1 cellular context compared by ENCODE assay signal in the genomic region with DNA sequence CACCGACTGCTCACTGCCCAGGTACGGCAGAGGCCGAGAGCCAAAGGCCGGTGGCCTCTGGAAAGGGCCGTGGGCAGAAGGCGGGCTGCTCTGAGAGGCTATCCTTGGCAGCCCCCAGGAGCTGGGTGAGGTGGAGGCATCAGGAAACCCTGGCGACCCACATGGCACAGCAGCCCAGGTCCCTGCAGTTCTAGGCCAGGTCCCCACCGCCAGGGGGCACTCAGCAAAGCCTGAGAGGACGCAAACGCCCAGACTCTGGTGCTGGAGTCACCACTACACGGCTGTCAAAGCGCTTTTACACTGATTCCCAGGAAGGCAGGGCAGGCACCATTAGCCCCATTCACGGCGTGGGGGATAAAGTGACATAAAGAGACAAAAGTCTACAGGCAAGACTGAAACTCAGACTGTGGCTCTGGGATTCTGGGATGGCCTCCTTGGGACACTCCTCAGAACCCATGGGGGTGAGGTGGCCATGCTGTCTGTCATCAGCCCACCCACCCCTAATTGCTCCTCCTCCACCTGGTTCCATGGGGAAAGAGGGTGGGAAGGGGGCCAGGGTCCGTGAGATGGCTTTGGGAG.
A peak's percentile ranks its signal among the peaks of the same experiment; 100 is the strongest.
TF ChIP-seq lines count a peak whose summit lies in the region.

No MANE protein-coding gene starts in this region.

TF ChIP-seq in HepG2, 621 proteins besides CTCF, POLR2A, EP300 and RAD21 (continued from another document and continues in another):
- TF ChIP-seq, protein P1, sequence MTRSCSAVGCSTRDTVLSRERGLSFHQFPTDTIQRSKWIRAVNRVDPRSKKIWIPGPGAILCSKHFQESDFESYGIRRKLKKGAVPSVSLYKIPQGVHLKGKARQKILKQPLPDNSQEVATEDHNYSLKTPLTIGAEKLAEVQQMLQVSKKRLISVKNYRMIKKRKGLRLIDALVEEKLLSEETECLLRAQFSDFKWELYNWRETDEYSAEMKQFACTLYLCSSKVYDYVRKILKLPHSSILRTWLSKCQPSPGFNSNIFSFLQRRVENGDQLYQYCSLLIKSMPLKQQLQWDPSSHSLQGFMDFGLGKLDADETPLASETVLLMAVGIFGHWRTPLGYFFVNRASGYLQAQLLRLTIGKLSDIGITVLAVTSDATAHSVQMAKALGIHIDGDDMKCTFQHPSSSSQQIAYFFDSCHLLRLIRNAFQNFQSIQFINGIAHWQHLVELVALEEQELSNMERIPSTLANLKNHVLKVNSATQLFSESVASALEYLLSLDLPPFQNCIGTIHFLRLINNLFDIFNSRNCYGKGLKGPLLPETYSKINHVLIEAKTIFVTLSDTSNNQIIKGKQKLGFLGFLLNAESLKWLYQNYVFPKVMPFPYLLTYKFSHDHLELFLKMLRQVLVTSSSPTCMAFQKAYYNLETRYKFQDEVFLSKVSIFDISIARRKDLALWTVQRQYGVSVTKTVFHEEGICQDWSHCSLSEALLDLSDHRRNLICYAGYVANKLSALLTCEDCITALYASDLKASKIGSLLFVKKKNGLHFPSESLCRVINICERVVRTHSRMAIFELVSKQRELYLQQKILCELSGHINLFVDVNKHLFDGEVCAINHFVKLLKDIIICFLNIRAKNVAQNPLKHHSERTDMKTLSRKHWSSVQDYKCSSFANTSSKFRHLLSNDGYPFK (CRISPR knock-in tag; IDR thresholded peaks at IDR 0.05; ENCODE audit: borderline replicate concordance): 0 out of 2 replicates have a peak, but pooled peaks have one; percentile 36
- no peak for TF ChIP-seq ZNF496 (CRISPR knock-in tag; IDR thresholded peaks at IDR 0.05; ENCODE audit: insufficient replicate concordance)
- no peak for TF ChIP-seq ISL2 (CRISPR knock-in tag; IDR thresholded peaks at IDR 0.05)
- no peak for TF ChIP-seq ZNF563 (CRISPR knock-in tag; IDR thresholded peaks at IDR 0.05)
- TF ChIP-seq, protein P2, sequence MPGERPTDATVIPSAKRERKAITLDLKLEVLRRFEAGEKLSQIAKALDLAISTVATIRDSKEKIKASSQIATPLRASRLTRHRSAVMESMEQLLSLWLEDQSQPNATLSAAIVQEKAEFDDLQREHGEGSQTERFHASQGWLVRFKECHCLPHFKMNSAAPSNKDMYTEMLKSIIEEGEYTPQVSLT (CRISPR knock-in tag; IDR thresholded peaks at IDR 0.05; ENCODE audit: borderline replicate concordance, low read depth): no peak
- TF ChIP-seq TARDBP (CRISPR knock-in tag; IDR thresholded peaks at IDR 0.05): 0 out of 2 replicates have a peak, but pooled peaks have one; percentile 38
- TF ChIP-seq, protein P3, sequence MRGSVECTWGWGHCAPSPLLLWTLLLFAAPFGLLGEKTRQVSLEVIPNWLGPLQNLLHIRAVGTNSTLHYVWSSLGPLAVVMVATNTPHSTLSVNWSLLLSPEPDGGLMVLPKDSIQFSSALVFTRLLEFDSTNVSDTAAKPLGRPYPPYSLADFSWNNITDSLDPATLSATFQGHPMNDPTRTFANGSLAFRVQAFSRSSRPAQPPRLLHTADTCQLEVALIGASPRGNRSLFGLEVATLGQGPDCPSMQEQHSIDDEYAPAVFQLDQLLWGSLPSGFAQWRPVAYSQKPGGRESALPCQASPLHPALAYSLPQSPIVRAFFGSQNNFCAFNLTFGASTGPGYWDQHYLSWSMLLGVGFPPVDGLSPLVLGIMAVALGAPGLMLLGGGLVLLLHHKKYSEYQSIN (CRISPR knock-in tag; IDR thresholded peaks at IDR 0.05; ENCODE audit: borderline replicate concordance): no peak
- no peak for TF ChIP-seq ARNT (IDR thresholded peaks at IDR 0.05)
- 0 out of 2 replicates have a peak, but pooled peaks have one; percentile 37 for TF ChIP-seq RXRA (CRISPR knock-in tag; IDR thresholded peaks at IDR 0.05)
- TF ChIP-seq, protein P4, sequence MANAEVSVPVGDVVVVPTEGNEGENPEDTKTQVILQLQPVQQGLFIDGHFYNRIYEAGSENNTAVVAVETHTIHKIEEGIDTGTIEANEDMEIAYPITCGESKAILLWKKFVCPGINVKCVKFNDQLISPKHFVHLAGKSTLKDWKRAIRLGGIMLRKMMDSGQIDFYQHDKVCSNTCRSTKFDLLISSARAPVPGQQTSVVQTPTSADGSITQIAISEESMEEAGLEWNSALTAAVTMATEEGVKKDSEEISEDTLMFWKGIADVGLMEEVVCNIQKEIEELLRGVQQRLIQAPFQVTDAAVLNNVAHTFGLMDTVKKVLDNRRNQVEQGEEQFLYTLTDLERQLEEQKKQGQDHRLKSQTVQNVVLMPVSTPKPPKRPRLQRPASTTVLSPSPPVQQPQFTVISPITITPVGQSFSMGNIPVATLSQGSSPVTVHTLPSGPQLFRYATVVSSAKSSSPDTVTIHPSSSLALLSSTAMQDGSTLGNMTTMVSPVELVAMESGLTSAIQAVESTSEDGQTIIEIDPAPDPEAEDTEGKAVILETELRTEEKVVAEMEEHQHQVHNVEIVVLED (CRISPR knock-in tag; IDR thresholded peaks at IDR 0.05; ENCODE audit: borderline replicate concordance): no peak
- TF ChIP-seq, protein P5, sequence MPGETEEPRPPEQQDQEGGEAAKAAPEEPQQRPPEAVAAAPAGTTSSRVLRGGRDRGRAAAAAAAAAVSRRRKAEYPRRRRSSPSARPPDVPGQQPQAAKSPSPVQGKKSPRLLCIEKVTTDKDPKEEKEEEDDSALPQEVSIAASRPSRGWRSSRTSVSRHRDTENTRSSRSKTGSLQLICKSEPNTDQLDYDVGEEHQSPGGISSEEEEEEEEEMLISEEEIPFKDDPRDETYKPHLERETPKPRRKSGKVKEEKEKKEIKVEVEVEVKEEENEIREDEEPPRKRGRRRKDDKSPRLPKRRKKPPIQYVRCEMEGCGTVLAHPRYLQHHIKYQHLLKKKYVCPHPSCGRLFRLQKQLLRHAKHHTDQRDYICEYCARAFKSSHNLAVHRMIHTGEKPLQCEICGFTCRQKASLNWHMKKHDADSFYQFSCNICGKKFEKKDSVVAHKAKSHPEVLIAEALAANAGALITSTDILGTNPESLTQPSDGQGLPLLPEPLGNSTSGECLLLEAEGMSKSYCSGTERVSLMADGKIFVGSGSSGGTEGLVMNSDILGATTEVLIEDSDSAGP (CRISPR knock-in tag; IDR thresholded peaks at IDR 0.05; ENCODE audit: borderline replicate concordance): peak; percentile 71; the same call in 1 of the 2 replicates
- TF ChIP-seq, protein P6, sequence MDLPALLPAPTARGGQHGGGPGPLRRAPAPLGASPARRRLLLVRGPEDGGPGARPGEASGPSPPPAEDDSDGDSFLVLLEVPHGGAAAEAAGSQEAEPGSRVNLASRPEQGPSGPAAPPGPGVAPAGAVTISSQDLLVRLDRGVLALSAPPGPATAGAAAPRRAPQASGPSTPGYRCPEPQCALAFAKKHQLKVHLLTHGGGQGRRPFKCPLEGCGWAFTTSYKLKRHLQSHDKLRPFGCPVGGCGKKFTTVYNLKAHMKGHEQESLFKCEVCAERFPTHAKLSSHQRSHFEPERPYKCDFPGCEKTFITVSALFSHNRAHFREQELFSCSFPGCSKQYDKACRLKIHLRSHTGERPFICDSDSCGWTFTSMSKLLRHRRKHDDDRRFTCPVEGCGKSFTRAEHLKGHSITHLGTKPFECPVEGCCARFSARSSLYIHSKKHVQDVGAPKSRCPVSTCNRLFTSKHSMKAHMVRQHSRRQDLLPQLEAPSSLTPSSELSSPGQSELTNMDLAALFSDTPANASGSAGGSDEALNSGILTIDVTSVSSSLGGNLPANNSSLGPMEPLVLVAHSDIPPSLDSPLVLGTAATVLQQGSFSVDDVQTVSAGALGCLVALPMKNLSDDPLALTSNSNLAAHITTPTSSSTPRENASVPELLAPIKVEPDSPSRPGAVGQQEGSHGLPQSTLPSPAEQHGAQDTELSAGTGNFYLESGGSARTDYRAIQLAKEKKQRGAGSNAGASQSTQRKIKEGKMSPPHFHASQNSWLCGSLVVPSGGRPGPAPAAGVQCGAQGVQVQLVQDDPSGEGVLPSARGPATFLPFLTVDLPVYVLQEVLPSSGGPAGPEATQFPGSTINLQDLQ (CRISPR knock-in tag; IDR thresholded peaks at IDR 0.05): no peak
- no peak for TF ChIP-seq PRMT3 (CRISPR knock-in tag; IDR thresholded peaks at IDR 0.05; ENCODE audit: borderline replicate concordance, low read depth)
- no peak for TF ChIP-seq ZBTB8A (CRISPR knock-in tag; IDR thresholded peaks at IDR 0.05; ENCODE audit: borderline replicate concordance, low read depth)
- no peak for TF ChIP-seq NCOR1 (IDR thresholded peaks at IDR 0.05; ENCODE audit: borderline replicate concordance, low read length)
- no peak for TF ChIP-seq REXO4 (CRISPR knock-in tag; IDR thresholded peaks at IDR 0.05; ENCODE audit: borderline replicate concordance)
- TF ChIP-seq, protein P7, sequence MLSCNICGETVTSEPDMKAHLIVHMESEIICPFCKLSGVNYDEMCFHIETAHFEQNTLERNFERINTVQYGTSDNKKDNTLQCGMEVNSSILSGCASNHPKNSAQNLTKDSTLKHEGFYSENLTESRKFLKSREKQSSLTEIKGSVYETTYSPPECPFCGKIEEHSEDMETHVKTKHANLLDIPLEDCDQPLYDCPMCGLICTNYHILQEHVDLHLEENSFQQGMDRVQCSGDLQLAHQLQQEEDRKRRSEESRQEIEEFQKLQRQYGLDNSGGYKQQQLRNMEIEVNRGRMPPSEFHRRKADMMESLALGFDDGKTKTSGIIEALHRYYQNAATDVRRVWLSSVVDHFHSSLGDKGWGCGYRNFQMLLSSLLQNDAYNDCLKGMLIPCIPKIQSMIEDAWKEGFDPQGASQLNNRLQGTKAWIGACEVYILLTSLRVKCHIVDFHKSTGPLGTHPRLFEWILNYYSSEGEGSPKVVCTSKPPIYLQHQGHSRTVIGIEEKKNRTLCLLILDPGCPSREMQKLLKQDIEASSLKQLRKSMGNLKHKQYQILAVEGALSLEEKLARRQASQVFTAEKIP (CRISPR knock-in tag; IDR thresholded peaks at IDR 0.05; ENCODE audit: borderline replicate concordance): no peak
- no peak for TF ChIP-seq ZBTB21 (CRISPR knock-in tag; IDR thresholded peaks at IDR 0.05)
- TF ChIP-seq STAG1 (CRISPR knock-in tag; IDR thresholded peaks at IDR 0.05): peak; percentile 80
- 0 out of 2 replicates have a peak, but pooled peaks have one; percentile 47 for TF ChIP-seq ZNF550 (CRISPR knock-in tag; IDR thresholded peaks at IDR 0.05; ENCODE audit: borderline replicate concordance)
- TF ChIP-seq PITX1 (CRISPR knock-in tag; IDR thresholded peaks at IDR 0.05): peak; percentile 46; the same call in 1 of the 2 replicates
- peak; percentile 67; the same call in 1 of the 2 replicates for TF ChIP-seq SALL1 (CRISPR knock-in tag; IDR thresholded peaks at IDR 0.05)
- peak; percentile 63 for TF ChIP-seq GATAD2A (CRISPR knock-in tag; IDR thresholded peaks at IDR 0.05)
- TF ChIP-seq, protein P8, sequence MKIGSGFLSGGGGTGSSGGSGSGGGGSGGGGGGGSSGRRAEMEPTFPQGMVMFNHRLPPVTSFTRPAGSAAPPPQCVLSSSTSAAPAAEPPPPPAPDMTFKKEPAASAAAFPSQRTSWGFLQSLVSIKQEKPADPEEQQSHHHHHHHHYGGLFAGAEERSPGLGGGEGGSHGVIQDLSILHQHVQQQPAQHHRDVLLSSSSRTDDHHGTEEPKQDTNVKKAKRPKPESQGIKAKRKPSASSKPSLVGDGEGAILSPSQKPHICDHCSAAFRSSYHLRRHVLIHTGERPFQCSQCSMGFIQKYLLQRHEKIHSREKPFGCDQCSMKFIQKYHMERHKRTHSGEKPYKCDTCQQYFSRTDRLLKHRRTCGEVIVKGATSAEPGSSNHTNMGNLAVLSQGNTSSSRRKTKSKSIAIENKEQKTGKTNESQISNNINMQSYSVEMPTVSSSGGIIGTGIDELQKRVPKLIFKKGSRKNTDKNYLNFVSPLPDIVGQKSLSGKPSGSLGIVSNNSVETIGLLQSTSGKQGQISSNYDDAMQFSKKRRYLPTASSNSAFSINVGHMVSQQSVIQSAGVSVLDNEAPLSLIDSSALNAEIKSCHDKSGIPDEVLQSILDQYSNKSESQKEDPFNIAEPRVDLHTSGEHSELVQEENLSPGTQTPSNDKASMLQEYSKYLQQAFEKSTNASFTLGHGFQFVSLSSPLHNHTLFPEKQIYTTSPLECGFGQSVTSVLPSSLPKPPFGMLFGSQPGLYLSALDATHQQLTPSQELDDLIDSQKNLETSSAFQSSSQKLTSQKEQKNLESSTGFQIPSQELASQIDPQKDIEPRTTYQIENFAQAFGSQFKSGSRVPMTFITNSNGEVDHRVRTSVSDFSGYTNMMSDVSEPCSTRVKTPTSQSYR (CRISPR knock-in tag; IDR thresholded peaks at IDR 0.05; ENCODE audit: borderline replicate concordance): no peak
- no peak for TF ChIP-seq ZIK1 (CRISPR knock-in tag; IDR thresholded peaks at IDR 0.05; ENCODE audit: borderline replicate concordance, low read depth)
- TF ChIP-seq ZBTB7B (CRISPR knock-in tag; IDR thresholded peaks at IDR 0.05): 0 out of 2 replicates have a peak, but pooled peaks have one; percentile 28
- TF ChIP-seq SRF (IDR thresholded peaks at IDR 0.05; ENCODE audit: low read depth, low read length): no peak
- TF ChIP-seq SUZ12 (IDR thresholded peaks at IDR 0.05; ENCODE audit: low read depth, low read length): no peak
- TF ChIP-seq TAF1 (CRISPR knock-in tag; IDR thresholded peaks at IDR 0.05): no peak
- TF ChIP-seq ESRRA (CRISPR knock-in tag; IDR thresholded peaks at IDR 0.05; ENCODE audit: low read depth): 0 out of 2 replicates have a peak, but pooled peaks have one; percentile 23
- no peak for TF ChIP-seq ZNF34 (CRISPR knock-in tag; IDR thresholded peaks at IDR 0.05; ENCODE audit: borderline replicate concordance)
- no peak; the same call in 1 of the 2 replicates for TF ChIP-seq SMAD1 (CRISPR knock-in tag; IDR thresholded peaks at IDR 0.05; ENCODE audit: borderline replicate concordance, low read depth)
- 0 out of 2 replicates have a peak, but pooled peaks have one; percentile 31 for TF ChIP-seq ZNF501 (CRISPR knock-in tag; IDR thresholded peaks at IDR 0.05)
- no peak for TF ChIP-seq JUN (CRISPR knock-in tag; IDR thresholded peaks at IDR 0.05)
- TF ChIP-seq NR2F2 (IDR thresholded peaks at IDR 0.05; ENCODE audit: borderline replicate concordance, low read depth): no peak
- peak; percentile 23 for TF ChIP-seq HNRNPLL (IDR thresholded peaks at IDR 0.05; ENCODE audit: low read depth, low read length, poor library complexity, severe bottlenecking)
- TF ChIP-seq ZKSCAN1 (IDR thresholded peaks at IDR 0.05; ENCODE audit: low read length): no peak
- TF ChIP-seq ERF (CRISPR knock-in tag; IDR thresholded peaks at IDR 0.05): 0 out of 2 replicates have a peak, but pooled peaks have one; percentile 57
- TF ChIP-seq NFE2L1 (CRISPR knock-in tag; IDR thresholded peaks at IDR 0.05; ENCODE audit: borderline replicate concordance): no peak
- TF ChIP-seq NR2F6 (IDR thresholded peaks at IDR 0.05): no peak
- TF ChIP-seq NR2F6 (CRISPR knock-in tag; IDR thresholded peaks at IDR 0.05): no peak
- TF ChIP-seq ZNF768 (CRISPR knock-in tag; IDR thresholded peaks at IDR 0.05): peak; percentile 42; the same call in 1 of the 2 replicates
- TF ChIP-seq, protein P9, sequence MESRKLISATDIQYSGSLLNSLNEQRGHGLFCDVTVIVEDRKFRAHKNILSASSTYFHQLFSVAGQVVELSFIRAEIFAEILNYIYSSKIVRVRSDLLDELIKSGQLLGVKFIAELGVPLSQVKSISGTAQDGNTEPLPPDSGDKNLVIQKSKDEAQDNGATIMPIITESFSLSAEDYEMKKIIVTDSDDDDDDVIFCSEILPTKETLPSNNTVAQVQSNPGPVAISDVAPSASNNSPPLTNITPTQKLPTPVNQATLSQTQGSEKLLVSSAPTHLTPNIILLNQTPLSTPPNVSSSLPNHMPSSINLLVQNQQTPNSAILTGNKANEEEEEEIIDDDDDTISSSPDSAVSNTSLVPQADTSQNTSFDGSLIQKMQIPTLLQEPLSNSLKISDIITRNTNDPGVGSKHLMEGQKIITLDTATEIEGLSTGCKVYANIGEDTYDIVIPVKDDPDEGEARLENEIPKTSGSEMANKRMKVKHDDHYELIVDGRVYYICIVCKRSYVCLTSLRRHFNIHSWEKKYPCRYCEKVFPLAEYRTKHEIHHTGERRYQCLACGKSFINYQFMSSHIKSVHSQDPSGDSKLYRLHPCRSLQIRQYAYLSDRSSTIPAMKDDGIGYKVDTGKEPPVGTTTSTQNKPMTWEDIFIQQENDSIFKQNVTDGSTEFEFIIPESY (CRISPR knock-in tag; IDR thresholded peaks at IDR 0.05): no peak
